1 cellular context compared by ENCODE assay signal in genomic region chr17:10041287-10041612, GRCh38.
A peak's percentile ranks its signal among the peaks of the same experiment; 100 is the strongest.
TF ChIP-seq lines count a peak whose summit lies in the region.

No MANE protein-coding gene starts in this region.

TF ChIP-seq in A549, 52 proteins besides CTCF, POLR2A, EP300 and RAD21 (continued from another document):
- TF ChIP-seq, protein P1, sequence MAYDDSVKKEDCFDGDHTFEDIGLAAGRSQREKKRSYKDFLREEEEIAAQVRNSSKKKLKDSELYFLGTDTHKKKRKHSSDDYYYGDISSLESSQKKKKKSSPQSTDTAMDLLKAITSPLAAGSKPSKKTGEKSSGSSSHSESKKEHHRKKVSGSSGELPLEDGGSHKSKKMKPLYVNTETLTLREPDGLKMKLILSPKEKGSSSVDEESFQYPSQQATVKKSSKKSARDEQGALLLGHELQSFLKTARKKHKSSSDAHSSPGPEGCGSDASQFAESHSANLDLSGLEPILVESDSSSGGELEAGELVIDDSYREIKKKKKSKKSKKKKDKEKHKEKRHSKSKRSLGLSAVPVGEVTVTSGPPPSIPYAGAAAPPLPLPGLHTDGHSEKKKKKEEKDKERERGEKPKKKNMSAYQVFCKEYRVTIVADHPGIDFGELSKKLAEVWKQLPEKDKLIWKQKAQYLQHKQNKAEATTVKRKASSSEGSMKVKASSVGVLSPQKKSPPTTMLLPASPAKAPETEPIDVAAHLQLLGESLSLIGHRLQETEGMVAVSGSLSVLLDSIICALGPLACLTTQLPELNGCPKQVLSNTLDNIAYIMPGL (CRISPR knock-in tag; IDR thresholded peaks at IDR 0.05; ENCODE audit: borderline replicate concordance) = no peak
- TF ChIP-seq JUN (IDR thresholded peaks at IDR 0.05) = no peak
- no peak for TF ChIP-seq FOXS1 (CRISPR knock-in tag; IDR thresholded peaks at IDR 0.05)
- no peak for TF ChIP-seq HOXB13 (CRISPR knock-in tag; IDR thresholded peaks at IDR 0.05; ENCODE audit: low read depth)
- no peak for TF ChIP-seq HOXA7 (CRISPR knock-in tag; IDR thresholded peaks at IDR 0.05)
- TF ChIP-seq CEBPB (IDR thresholded peaks at IDR 0.05) = peak; percentile 42 to 71
- TF ChIP-seq RCOR1 (IDR thresholded peaks at IDR 0.05; ENCODE audit: low read depth, low read length) = no peak
